19 cellular contexts compared by ENCODE assay signal in genomic region chr14:22540286-22540685, GRCh38. TPM values are rescaled to one million over a fixed set of nuclear protein-coding genes. Genes with fewer than 3 reads are reported as not detected.
DNase-seq lines count a peak whose midpoint lies in the region; ATAC-seq and TF ChIP-seq lines count a peak whose summit lies in the region.
"Had no signal": no experiment of that assay in that cellular context is flagged by ENCODE, and none has a peak within 500 bp of the region (broad histone marks: within the 10 kb centered on the region; RNA-seq: fewer than 3 reads in every experiment).

No MANE protein-coding gene starts in this region.

- H3K36me3 Mint-ChIP-seq in T-helper 2 cell treated with Interferon-gamma antibody and Interleukin-4, amounts not matched to agents 5 μg/mL and 100 μg/mL, for 36 hours (ENCODE audit: low read depth), result peaks cover 93% of the 10 kb centered on the region
- peaks cover 97% of the 10 kb centered on the region for H3K36me3 Mint-ChIP-seq in activated CD4-positive, alpha-beta memory T cell treated with anti-CD3 and anti-CD28 coated beads, Interleukin-2, amount 10 ng/mL, durations not matched to agents 7 days and 5 days (ENCODE audit: low read depth)
- no peaks in the 10 kb centered on the region for H3K36me3 Mint-ChIP-seq in endothelial cell (ENCODE audit: low read depth, unreplicated experiment)
- H3K36me3 Mint-ChIP-seq in HFFc6 (ENCODE audit: low read depth), result no peaks in the 10 kb centered on the region
- H3K36me3 Mint-ChIP-seq: neural progenitor cell had no signal

- CTCF ChIA-PET in activated CD4-positive, alpha-beta memory T cell treated with anti-CD3 and anti-CD28 coated beads, Interleukin-2, amount 10 ng/mL, durations not matched to agents 7 days and 5 days (lab: Charles Lee), result interaction anchor here (1.1 to 7.0 kb wide), 8 partner anchors 10 to 688 kb away, joined by 3 to 55 read pairs (median 8); no protein-coding TSS in a partner anchor

- in situ Hi-C loops in KBM-7 (cut with MboI; ENCODE audit: low pct_unique_long_range_greater_than_20kb, low sequenced_read_pairs), result loop anchor here (10.0 kb wide), 1 partner anchor 55 kb away; no protein-coding TSS in a partner anchor

- no peak for TF ChIP-seq CTCF in endothelial cell (IDR thresholded peaks at IDR 0.05; ENCODE audit: unreplicated experiment)
- no peak for TF ChIP-seq CTCF in HFFc6 (IDR thresholded peaks at IDR 0.05)

- no peak for DNase-seq in T-helper 2 cell treated with Interferon-gamma antibody and Interleukin-4, amounts not matched to agents 5 μg/mL and 100 μg/mL, for 36 hours (ENCODE audit: low spot score)
- no peak for DNase-seq in T-helper 2 cell
- DNase-seq in activated CD4-positive, alpha-beta memory T cell treated with anti-CD3 and anti-CD28 coated beads, Interleukin-2, amount 10 ng/mL, durations not matched to agents 7 days and 5 days, result no peak
- DNase-seq in endothelial cell (ENCODE audit: low spot score), result no peak
- no peak for DNase-seq in HFFc6
- no peak for DNase-seq in KBM-7
- DNase-seq: activated CD4-positive, CD25-positive, alpha-beta regulatory T cell treated with anti-CD3 and anti-CD28 coated beads, Interleukin-2, amount 50 U/mL, for 72 hours; esophagus squamous epithelium; left colon; NCI-H1417 treated with DMSO at 0.1 percent for 48 hours; NCI-H524; SHP77; stimulated activated CD4-positive, alpha-beta T cell treated with anti-CD3 and anti-CD28 coated beads, Interleukin-2, amount 100 ng/mL, for 48 hours had no signal

- no peak for ATAC-seq in GM18868 (IDR thresholded peaks at IDR 0.05; ENCODE audit: unreplicated experiment)
- ATAC-seq: left colon had no signal

- H3K27ac ChIP-seq in BLaER1 treated with 17β-estradiol and CSF1 and Interleukin-3, amounts not matched to agents 10 nM and 100 nM, result peak overlapping the region in 9 of 11 experiments; percentile 3 to 100 (median 79); a peak in 16 of 22 replicates
- H3K27ac ChIP-seq: neural progenitor cell, prostate gland had no signal

- H3K9me3 Mint-ChIP-seq in T-helper 2 cell treated with Interferon-gamma antibody and Interleukin-4, amounts not matched to agents 5 μg/mL and 100 μg/mL, for 36 hours, result no peaks in the 10 kb centered on the region
- no peaks in the 10 kb centered on the region for H3K9me3 Mint-ChIP-seq in activated CD4-positive, alpha-beta memory T cell treated with anti-CD3 and anti-CD28 coated beads, Interleukin-2, amount 10 ng/mL, durations not matched to agents 7 days and 5 days
- H3K9me3 Mint-ChIP-seq in endothelial cell (ENCODE audit: unreplicated experiment), result no peaks in the 10 kb centered on the region
- H3K9me3 Mint-ChIP-seq in HFFc6, result no peaks in the 10 kb centered on the region
- H3K9me3 Mint-ChIP-seq: CD14-positive monocyte, neural progenitor cell had no signal

- H4K20me1 ChIP-seq in BLaER1 treated with 17β-estradiol and CSF1 and Interleukin-3, amounts not matched to agents 10 nM and 100 nM, result no peaks in the 10 kb centered on the region

- H3K4me3 ChIP-seq in BLaER1 treated with 17β-estradiol and CSF1 and Interleukin-3, amounts not matched to agents 10 nM and 100 nM, result no peak overlapping the region
- H3K4me3 ChIP-seq: esophagus squamous epithelium, HAP-1, neural progenitor cell, prostate gland had no signal

- H3K4me2 ChIP-seq in BLaER1 treated with 17β-estradiol and CSF1 and Interleukin-3, amounts not matched to agents 10 nM and 100 nM, result peak overlapping the region in 10 of 11 experiments; percentile 39 to 86 (median 71); a peak in 17 of 22 replicates
- H3K4me2 ChIP-seq: neural progenitor cell had no signal

- H3K27me3 Mint-ChIP-seq in T-helper 2 cell treated with Interferon-gamma antibody and Interleukin-4, amounts not matched to agents 5 μg/mL and 100 μg/mL, for 36 hours (ENCODE audit: low read depth), result no peaks in the 10 kb centered on the region
- no peaks in the 10 kb centered on the region for H3K27me3 Mint-ChIP-seq in activated CD4-positive, alpha-beta memory T cell treated with anti-CD3 and anti-CD28 coated beads, Interleukin-2, amount 10 ng/mL, durations not matched to agents 7 days and 5 days
- H3K27me3 Mint-ChIP-seq in endothelial cell (ENCODE audit: unreplicated experiment) (no peaks in the 10 kb centered on the region), HFFc6 (ENCODE audit: insufficient read depth) (no peaks in the 10 kb centered on the region; the same call in 1 of the 2 replicates)

- H3K9ac ChIP-seq in BLaER1 treated with 17β-estradiol and CSF1 and Interleukin-3, amounts not matched to agents 10 nM and 100 nM, result peak overlapping the region in 4 of 11 experiments; percentile 33 to 77 (median 56); a peak in 8 of 22 replicates
- H3K9ac ChIP-seq: neural progenitor cell had no signal

- peaks cover 89% of the 10 kb centered on the region for H3K4me1 Mint-ChIP-seq in T-helper 2 cell treated with Interferon-gamma antibody and Interleukin-4, amounts not matched to agents 5 μg/mL and 100 μg/mL, for 36 hours (ENCODE audit: low read depth)
- peaks cover 96% of the 10 kb centered on the region for H3K4me1 Mint-ChIP-seq in activated CD4-positive, alpha-beta memory T cell treated with anti-CD3 and anti-CD28 coated beads, Interleukin-2, amount 10 ng/mL, durations not matched to agents 7 days and 5 days
- H3K4me1 Mint-ChIP-seq in endothelial cell (ENCODE audit: unreplicated experiment) (peaks cover 41% of the 10 kb centered on the region), HFFc6 (ENCODE audit: low read depth) (peaks cover 76% of the 10 kb centered on the region)
- H3K4me1 Mint-ChIP-seq: neural progenitor cell had no signal

- H3K27me3 ChIP-seq in BLaER1 treated with 17β-estradiol and CSF1 and Interleukin-3, amounts not matched to agents 10 nM and 100 nM, result no peaks in the 10 kb centered on the region
- H3K27me3 ChIP-seq: esophagus squamous epithelium had no signal

- POLR2A ChIA-PET in activated CD4-positive, alpha-beta memory T cell treated with anti-CD3 and anti-CD28 coated beads, Interleukin-2, amount 10 ng/mL, durations not matched to agents 7 days and 5 days (lab: Charles Lee), result interaction anchor here (0.6 to 8.3 kb wide), 16 partner anchors 11 to 699 kb away, joined by 3 to 484 read pairs (median 8); no protein-coding TSS in a partner anchor

- H3K4me3 Mint-ChIP-seq in T-helper 2 cell treated with Interferon-gamma antibody and Interleukin-4, amounts not matched to agents 5 μg/mL and 100 μg/mL, for 36 hours, result peak overlapping the region; percentile 72
- H3K4me3 Mint-ChIP-seq in activated CD4-positive, alpha-beta memory T cell treated with anti-CD3 and anti-CD28 coated beads, Interleukin-2, amount 10 ng/mL, durations not matched to agents 7 days and 5 days, result peak overlapping the region; percentile 69
- no peak overlapping the region for H3K4me3 Mint-ChIP-seq in endothelial cell (ENCODE audit: unreplicated experiment)
- H3K4me3 Mint-ChIP-seq in HFFc6, result no peak overlapping the region
- H3K4me3 Mint-ChIP-seq: neural progenitor cell had no signal

- H3K9me3 ChIP-seq in BLaER1 treated with 17β-estradiol and CSF1 and Interleukin-3, amounts not matched to agents 10 nM and 100 nM (replicated peaks in 1 of 11), result 0 out of 22 replicates have a peak, but pooled peaks cover 0 to 2% (median 0%) of the 10 kb centered on the region in 11 experiments
- H3K9me3 ChIP-seq: esophagus squamous epithelium, HAP-1, prostate gland had no signal

- H3K27ac Mint-ChIP-seq in T-helper 2 cell treated with Interferon-gamma antibody and Interleukin-4, amounts not matched to agents 5 μg/mL and 100 μg/mL, for 36 hours, result peak overlapping the region; percentile 90
- peak overlapping the region; percentile 87 for H3K27ac Mint-ChIP-seq in activated CD4-positive, alpha-beta memory T cell treated with anti-CD3 and anti-CD28 coated beads, Interleukin-2, amount 10 ng/mL, durations not matched to agents 7 days and 5 days
- H3K27ac Mint-ChIP-seq in endothelial cell (ENCODE audit: unreplicated experiment), result peak overlapping the region; percentile 67
- no peak overlapping the region; the same call in 1 of the 2 replicates for H3K27ac Mint-ChIP-seq in HFFc6
- H3K27ac Mint-ChIP-seq: neural progenitor cell had no signal

- peaks cover 49 to 100% (median 99%) of the 10 kb centered on the region in 10 experiments for H3K4me1 ChIP-seq in BLaER1 treated with 17β-estradiol and CSF1 and Interleukin-3, amounts not matched to agents 10 nM and 100 nM
- H3K4me1 ChIP-seq: HAP-1, neural progenitor cell, prostate gland had no signal

- peaks cover 0 to 91% (median 32%) of the 10 kb centered on the region in 11 experiments; a peak in 13 of 22 replicates for H3K36me3 ChIP-seq in BLaER1 treated with 17β-estradiol and CSF1 and Interleukin-3, amounts not matched to agents 10 nM and 100 nM
- H3K36me3 ChIP-seq: esophagus squamous epithelium, HAP-1, neural progenitor cell, prostate gland had no signal

RNA-seq across cellular contexts. Expression of gene DAD1, which starts 48.7 kb away (rescaled TPM):
- total RNA-seq in activated CD4-positive, alpha-beta memory T cell treated with anti-CD3 and anti-CD28 coated beads, Interleukin-2, amount 10 ng/mL, durations not matched to agents 7 days and 5 days, result 100 to 1,000 TPM; 160 to 167 TPM
- total RNA-seq in endothelial cell (ENCODE audit: unreplicated experiment), result 250 TPM
- total RNA-seq in HFFc6 (2021; fragmentation: NEBNext Ultra II Directional; extraction: Animal tissue kit (Norgen Biotek cat#: 25700)), result 100 to 1,000 TPM; 292 to 311 (median 302) TPM

RNA-seq across cellular contexts. Expression of gene ABHD4, which starts 57.8 kb away (rescaled TPM):
- total RNA-seq in activated CD4-positive, alpha-beta memory T cell treated with anti-CD3 and anti-CD28 coated beads, Interleukin-2, amount 10 ng/mL, durations not matched to agents 7 days and 5 days, result 10 to 100 TPM; 16.7 to 20.7 TPM
- 77.7 TPM for total RNA-seq in endothelial cell (ENCODE audit: unreplicated experiment)
- total RNA-seq in HFFc6 (2021; fragmentation: NEBNext Ultra II Directional; extraction: Animal tissue kit (Norgen Biotek cat#: 25700)), result 10 to 100 TPM; 22.2 to 31.6 (median 27.5) TPM

Comparison
In these comparisons a context has a peak if more than half of its experiments do, and no peak if none do; other contexts are left out.
1. H3K4me3 Mint-ChIP-seq: peak in T-helper 2 cell treated with Interferon-gamma antibody and Interleukin-4, amounts not matched to agents 5 μg/mL and 100 μg/mL, for 36 hours (single experiment) and activated CD4-positive, alpha-beta memory T cell treated with anti-CD3 and anti-CD28 coated beads, Interleukin-2, amount 10 ng/mL, durations not matched to agents 7 days and 5 days (single experiment); none in endothelial cell (single experiment) and HFFc6 (single experiment).